20 cellular contexts compared by ENCODE assay signal in the genomic region with DNA sequence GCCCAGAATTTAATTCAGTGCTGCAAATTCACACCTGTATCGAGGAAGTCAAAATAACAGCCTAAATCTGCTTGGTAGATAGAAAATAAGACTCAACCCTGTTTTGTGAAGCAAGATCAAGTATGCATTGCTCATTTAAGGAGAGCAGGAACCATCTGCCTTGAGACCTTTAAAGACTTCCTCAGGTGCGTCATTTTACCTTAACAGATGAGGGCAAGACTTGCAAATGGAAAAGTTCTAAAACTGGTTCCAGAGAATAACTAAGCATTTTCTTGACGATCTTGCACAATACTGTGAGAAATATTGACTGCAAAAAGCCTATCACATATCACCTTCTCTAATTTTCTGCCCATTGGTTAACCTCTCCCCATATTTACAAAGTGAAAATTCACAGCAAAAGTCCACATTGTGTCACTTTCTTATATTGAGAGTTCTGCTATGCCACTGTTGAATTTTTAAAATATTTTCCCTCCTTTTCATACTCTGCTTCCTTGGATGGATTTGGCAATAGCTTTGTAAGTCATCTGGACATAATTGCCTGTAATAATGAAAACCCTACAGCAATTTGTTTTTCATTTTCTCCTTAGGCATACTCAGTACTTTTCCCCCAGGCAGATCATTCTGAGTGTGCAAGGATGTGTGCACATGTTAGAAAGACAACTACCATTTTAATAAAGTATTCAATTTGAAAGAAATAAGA.
A peak's percentile ranks its signal among the peaks of the same experiment; 100 is the strongest.
DNase-seq lines count a peak whose midpoint lies in the region; ATAC-seq and TF ChIP-seq lines count a peak whose summit lies in the region.
"Had no signal": no experiment of that assay in that cellular context is flagged by ENCODE, and none has a peak within 500 bp of the region (broad histone marks: within the 10 kb centered on the region; RNA-seq: fewer than 3 reads in every experiment).

No MANE protein-coding gene starts in this region.

- no peak overlapping the region for H3K18ac ChIP-seq in IMR-90 (ENCODE audit: low read depth, low read length)

- no peak overlapping the region for H4K91ac ChIP-seq in IMR-90 (ENCODE audit: insufficient read depth, low read depth, low read length)

- H3K4me2 ChIP-seq in IMR-90 (ENCODE audit: low read depth, low read length) = no peak overlapping the region
- H3K4me2 ChIP-seq: A549 had no signal

- no peak for ATAC-seq in IMR-90 (ENCODE audit: low read depth)
- no peak for ATAC-seq in body of pancreas
- ATAC-seq in HG03196 (IDR thresholded peaks at IDR 0.05; ENCODE audit: unreplicated experiment) = no peak
- no peak for ATAC-seq in HG03432 (IDR thresholded peaks at IDR 0.05; ENCODE audit: unreplicated experiment)
- ATAC-seq: A549, K562 had no signal

- POLR2A ChIA-PET in BJ (lab: Charles Lee) (no interaction called here), IMR-90 (lab: Charles Lee; ENCODE audit: unreplicated experiment) (no interaction called here)

- no peak overlapping the region for H3K56ac ChIP-seq in IMR-90 (ENCODE audit: extremely low read depth, insufficient read depth, low read length)

- no peak overlapping the region for H3K27ac ChIP-seq in IMR-90 (ENCODE audit: insufficient read depth, low read length)
- H3K27ac ChIP-seq in body of pancreas = no peak overlapping the region
- H3K27ac ChIP-seq: A549, RWPE1, SK-N-MC had no signal

- DNase-seq in AG08395 (ENCODE audit: low spot score) = peak; percentile 62
- peak; percentile 38 for DNase-seq in BJ (ENCODE audit: low read depth)
- DNase-seq in IMR-90 = no peak
- DNase-seq in fibroblast of mammary gland (ENCODE audit: low read depth) = peak; percentile 39
- no peak for DNase-seq in body of pancreas
- DNase-seq in midbrain (lab: John Stamatoyannopoulos, UW) = no peak
- DNase-seq: GF-D8, MG63, NCI-H1048, NCI-H1417 treated with DMSO at 0.1 percent for 48 hours, NCI-H187, NCI-H69, SHP77 treated with DMSO at 0.1 percent for 48 hours, SW 1271 had no signal

- H2AK9ac ChIP-seq in IMR-90 (replicated peaks; ENCODE audit: low read depth, low read length, poor library complexity) = no peak overlapping the region

- no peak overlapping the region for H2BK120ac ChIP-seq in IMR-90 (ENCODE audit: low read depth, low read length)

- no peaks in the 10 kb centered on the region for H3K79me1 ChIP-seq in IMR-90 (ENCODE audit: low read depth in 1 of 2, low read length in 2 of 2)

- H3K14ac ChIP-seq in IMR-90 (replicated peaks; ENCODE audit: low read depth, low read length) = no peak overlapping the region

- H3K23ac ChIP-seq in IMR-90 (ENCODE audit: low read depth, low read length) = no peak overlapping the region

- no peak overlapping the region for H4K8ac ChIP-seq in IMR-90 (ENCODE audit: low read depth in 2 of 2, low read length in 2 of 2)

- no peak overlapping the region for H2BK15ac ChIP-seq in IMR-90 (ENCODE audit: low read depth, low read length)

- H3K9ac ChIP-seq in IMR-90 (ENCODE audit: low read depth, low read length) = no peak overlapping the region

- H3K27me3 ChIP-seq in BJ (ENCODE audit: control insufficient read depth, insufficient read depth, low read length) (no peaks in the 10 kb centered on the region), IMR-90 (ENCODE audit: control insufficient read depth, insufficient read depth, low read length) (no peaks in the 10 kb centered on the region), body of pancreas (no peaks in the 10 kb centered on the region)
- H3K27me3 ChIP-seq: MG63 had no signal

- H3K9me3 ChIP-seq in IMR-90 (ENCODE audit: control insufficient read depth, insufficient read depth, low read length) = no peaks in the 10 kb centered on the region
- no peaks in the 10 kb centered on the region for H3K9me3 ChIP-seq in body of pancreas
- H3K9me3 ChIP-seq: A549, MG63 had no signal

- no peak overlapping the region for H3K4me3 ChIP-seq in BJ (ENCODE audit: low read depth, low read length)
- H3K4me3 ChIP-seq in IMR-90 (ENCODE audit: insufficient read depth, low read depth, low read length) = no peak overlapping the region
- H3K4me3 ChIP-seq in fibroblast of mammary gland (ENCODE audit: control insufficient read depth, low read depth, low read length) = no peak overlapping the region
- H3K4me3 ChIP-seq in body of pancreas = no peak overlapping the region
- H3K4me3 ChIP-seq: A549, K562, MG63, SK-N-MC had no signal

- no peaks in the 10 kb centered on the region for H3K9me1 ChIP-seq in IMR-90 (ENCODE audit: insufficient read depth, low read length)

- no peak overlapping the region for H2BK5ac ChIP-seq in IMR-90 (ENCODE audit: low read depth, low read length, poor library complexity, severe bottlenecking)

- CTCF ChIA-PET in BJ (lab: Yijun Ruan, JAX) = interaction anchor here (0.7 kb wide), 1 partner anchor 34 kb away, joined by 3 read pairs; no protein-coding TSS in a partner anchor
- CTCF ChIA-PET in IMR-90 (lab: Yijun Ruan, JAX) = no interaction called here

- intact Hi-C loops in IMR-90 (cut with micrococcal nuclease) (loop anchor here (5.0 kb wide), 1 partner anchor 154 kb away; no protein-coding TSS in a partner anchor), body of pancreas (cut with DNase I) (no loop called here)

- H4K20me1 ChIP-seq in IMR-90 (ENCODE audit: insufficient read depth, low read length) = no peaks in the 10 kb centered on the region

- H3K4me1 ChIP-seq in IMR-90 (ENCODE audit: control insufficient read depth, insufficient read depth, low read length) (no peaks in the 10 kb centered on the region), body of pancreas (peaks cover 23% of the 10 kb centered on the region)
- H3K4me1 ChIP-seq: A549 had no signal

- no peak overlapping the region for H2AK5ac ChIP-seq in IMR-90 (ENCODE audit: low read depth, low read length)

- no peak overlapping the region for H2AFZ ChIP-seq in IMR-90 (replicated peaks; ENCODE audit: low read length, poor library complexity)

- H3K4ac ChIP-seq in IMR-90 (ENCODE audit: low read depth, low read length) = no peak overlapping the region

- H3K36me3 ChIP-seq in BJ (ENCODE audit: control insufficient read depth, insufficient read depth, low read length) (no peaks in the 10 kb centered on the region), IMR-90 (ENCODE audit: control insufficient read depth, insufficient read depth, low read length) (no peaks in the 10 kb centered on the region), body of pancreas (replicated peaks in 1 of 2; ENCODE audit: insufficient read depth in 1 of 2, low read depth in 2 of 2) (no peaks in the 10 kb centered on the region)
- H3K36me3 ChIP-seq: MG63 had no signal

- H2BK20ac ChIP-seq in IMR-90 (ENCODE audit: low read depth, low read length) = no peak overlapping the region

- TF ChIP-seq POLR2A in IMR-90 (IDR thresholded peaks at IDR 0.05; ENCODE audit: low read depth, low read length) (no peak), body of pancreas (IDR thresholded peaks at IDR 0.05) (no peak)

- WGBS in IMR-90 (ENCODE audit: extremely low coverage in 2 of 2, insufficient read length in 1 of 2), 2 experiments = no CpG with 5 or more reads among the region's 3 CpGs
- 64 to 66% methylated on average over 3 of the region's 3 CpGs for WGBS in body of pancreas, 2 donors

- TF ChIP-seq RAD21 in IMR-90 (IDR thresholded peaks at IDR 0.05; ENCODE audit: low read length) = no peak

- TF ChIP-seq CTCF in BJ (IDR thresholded peaks at IDR 0.05; ENCODE audit: insufficient read depth, low read depth, low read length) = no peak
- TF ChIP-seq CTCF in IMR-90 (conservative IDR thresholded peaks at IDR 0.05; ENCODE audit: low read depth, low read length) = no peak
- TF ChIP-seq CTCF in fibroblast of mammary gland (conservative IDR thresholded peaks at IDR 0.05; ENCODE audit: control insufficient read depth, insufficient read depth, low read depth, low read length) = no peak
- no peak for TF ChIP-seq CTCF in body of pancreas (IDR thresholded peaks at IDR 0.05)

- in situ Hi-C loops in IMR-90 (cut with MboI; ENCODE audit: low sequenced_read_pairs) = no loop called here

- no peak overlapping the region for H4K5ac ChIP-seq in IMR-90 (ENCODE audit: low read depth, low read length)

- BruUV-seq in IMR-90 (replicated peaks; lab: Mats Ljungman, UMichigan) = no TSS peak

- dilution Hi-C loops in IMR-90 (cut with HindIII; ENCODE audit: low sequenced_read_pairs, unreplicated experiment) = no loop called here

TF ChIP-seq in IMR-90, 13 proteins besides CTCF, POLR2A, EP300 and RAD21:
- 0 out of 2 replicates have a peak, but pooled peaks have one; percentile 20 for TF ChIP-seq CEBPB (IDR thresholded peaks at IDR 0.05; ENCODE audit: low read depth, low read length)
- TF ChIP-seq ELK1 (IDR thresholded peaks at IDR 0.05; ENCODE audit: borderline replicate concordance, low read depth, low read length) = no peak

Comparison
In these comparisons a context has a peak if more than half of its experiments do, and no peak if none do; other contexts are left out.
1. DNase-seq: peak in AG08395 (single experiment), BJ (single experiment) and fibroblast of mammary gland (single experiment); none in IMR-90 (single experiment), body of pancreas (0 of 4) and midbrain (single experiment).